ENCODE assay signal across 8 cellular contexts in the genomic region with DNA sequence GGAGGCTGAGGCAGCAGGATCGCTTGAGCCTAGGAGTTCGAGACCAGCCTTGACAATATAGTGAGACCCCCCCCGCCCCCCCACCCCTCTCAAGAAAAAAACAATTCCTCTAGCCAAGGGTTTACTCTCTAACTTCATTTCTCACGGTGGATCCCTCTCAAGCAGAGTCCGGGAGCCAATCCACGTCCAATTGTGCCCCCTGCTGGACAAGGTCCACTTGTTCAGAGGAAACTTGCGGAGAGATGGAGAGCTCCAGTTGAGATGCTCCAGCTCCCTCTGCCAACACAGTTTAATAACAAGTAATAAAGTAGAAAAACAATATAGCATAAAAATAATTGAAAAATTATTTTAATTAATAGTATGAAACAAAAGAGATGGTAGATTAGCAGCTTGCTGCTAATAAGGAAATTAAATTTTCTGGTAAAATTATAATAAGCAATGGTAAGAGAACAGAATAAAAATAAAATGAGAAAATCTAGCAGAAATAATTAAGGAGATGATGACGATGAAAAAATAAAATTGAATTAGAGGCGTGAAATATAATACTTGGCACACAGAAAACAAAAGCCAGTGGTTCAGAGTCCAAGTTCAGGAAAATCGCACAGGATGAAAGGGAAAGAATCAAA. TPM values are rescaled to one million over a fixed set of nuclear protein-coding genes. Genes with fewer than 3 reads are reported as not detected.
DNase-seq lines count a peak whose midpoint lies in the region; ATAC-seq and TF ChIP-seq lines count a peak whose summit lies in the region.

No MANE protein-coding gene starts in this region.

- H3K4me1 Mint-ChIP-seq in activated CD4-positive, alpha-beta T cell treated with anti-CD3 and anti-CD28 coated beads, Interleukin-2, amount 10 ng/mL, durations not matched to agents 7 days and 5 days = peaks cover 5% of the 10 kb centered on the region
- peaks cover 18% of the 10 kb centered on the region for H3K4me1 Mint-ChIP-seq in stimulated activated memory B cell treated with anti-CD40 and anti-IgM and Interleukin-4, amounts not matched to agents 10 μg/mL and 1 μg/mL and 100 μg/mL, for 72 hours

- peaks cover 24% of the 10 kb centered on the region for H3K27me3 Mint-ChIP-seq in activated CD4-positive, alpha-beta T cell treated with anti-CD3 and anti-CD28 coated beads, Interleukin-2, amount 10 ng/mL, durations not matched to agents 7 days and 5 days
- peaks cover 47% of the 10 kb centered on the region for H3K27me3 Mint-ChIP-seq in stimulated activated memory B cell treated with anti-CD40 and anti-IgM and Interleukin-4, amounts not matched to agents 10 μg/mL and 1 μg/mL and 100 μg/mL, for 72 hours

- ATAC-seq in stimulated activated memory B cell treated with anti-CD40 and anti-IgM and Interleukin-4, amounts not matched to agents 10 μg/mL and 1 μg/mL and 100 μg/mL, for 72 hours = peak; percentile 68
- no peak for ATAC-seq in GM21390 (IDR thresholded peaks at IDR 0.05; ENCODE audit: unreplicated experiment)

- TF ChIP-seq CTCF in GM13976 (IDR thresholded peaks at IDR 0.05; ENCODE audit: borderline replicate concordance, control extremely low read depth, extremely low read depth, insufficient read depth, missing control alignments) = peak; percentile 60

- H3K4me3 Mint-ChIP-seq in activated CD4-positive, alpha-beta T cell treated with anti-CD3 and anti-CD28 coated beads, Interleukin-2, amount 10 ng/mL, durations not matched to agents 7 days and 5 days = no peak overlapping the region
- no peak overlapping the region for H3K4me3 Mint-ChIP-seq in stimulated activated memory B cell treated with anti-CD40 and anti-IgM and Interleukin-4, amounts not matched to agents 10 μg/mL and 1 μg/mL and 100 μg/mL, for 72 hours

- no peak overlapping the region for H3K27ac Mint-ChIP-seq in activated CD4-positive, alpha-beta T cell treated with anti-CD3 and anti-CD28 coated beads, Interleukin-2, amount 10 ng/mL, durations not matched to agents 7 days and 5 days
- H3K27ac Mint-ChIP-seq in stimulated activated memory B cell treated with anti-CD40 and anti-IgM and Interleukin-4, amounts not matched to agents 10 μg/mL and 1 μg/mL and 100 μg/mL, for 72 hours = no peak overlapping the region

- in situ Hi-C loops in GM13976 (cut with MboI; ENCODE audit: low sequenced_read_pairs, unreplicated experiment) = loop anchor here (25.0 kb wide), 2 partner anchors 324 to 499 kb away; a partner anchor contains a TSS

- CTCF ChIA-PET in activated CD4-positive, alpha-beta T cell treated with anti-CD3 and anti-CD28 coated beads, Interleukin-2, amount 10 ng/mL, durations not matched to agents 7 days and 5 days (lab: Charles Lee) = interaction anchor here (0.6 to 1.4 kb wide), 5 partner anchors 15 to 270 kb away, joined by 3 to 4 read pairs (median 3); a partner anchor contains a TSS

- peak; percentile 73 for DNase-seq in AG08396 (ENCODE audit: low spot score)
- peak; percentile 67 for DNase-seq in GM13976 (ENCODE audit: low spot score)
- DNase-seq in NCI-H2227 treated with DMSO at 0.1 percent for 48 hours (lab: John Stamatoyannopoulos, UW) = peak; percentile 35
- DNase-seq in activated CD4-positive, alpha-beta T cell treated with anti-CD3 and anti-CD28 coated beads, Interleukin-2, amount 10 ng/mL, durations not matched to agents 7 days and 5 days = peak; percentile 66
- peak; percentile 22 for DNase-seq in effector CD8-positive, alpha-beta T cell (lab: John Stamatoyannopoulos, UW)
- DNase-seq in midbrain (lab: John Stamatoyannopoulos, UW) = peak; percentile 84

- POLR2A ChIA-PET in activated CD4-positive, alpha-beta T cell treated with anti-CD3 and anti-CD28 coated beads, Interleukin-2, amount 10 ng/mL, durations not matched to agents 7 days and 5 days (lab: Charles Lee) = no interaction called here

- H3K9me3 Mint-ChIP-seq in activated CD4-positive, alpha-beta T cell treated with anti-CD3 and anti-CD28 coated beads, Interleukin-2, amount 10 ng/mL, durations not matched to agents 7 days and 5 days = no peaks in the 10 kb centered on the region
- no peaks in the 10 kb centered on the region for H3K9me3 Mint-ChIP-seq in stimulated activated memory B cell treated with anti-CD40 and anti-IgM and Interleukin-4, amounts not matched to agents 10 μg/mL and 1 μg/mL and 100 μg/mL, for 72 hours

- no peaks in the 10 kb centered on the region for H3K36me3 Mint-ChIP-seq in activated CD4-positive, alpha-beta T cell treated with anti-CD3 and anti-CD28 coated beads, Interleukin-2, amount 10 ng/mL, durations not matched to agents 7 days and 5 days (ENCODE audit: low read depth)
- H3K36me3 Mint-ChIP-seq in stimulated activated memory B cell treated with anti-CD40 and anti-IgM and Interleukin-4, amounts not matched to agents 10 μg/mL and 1 μg/mL and 100 μg/mL, for 72 hours = no peaks in the 10 kb centered on the region

RNA-seq across cellular contexts. Expression of a gene that starts 14.5 kb away (rescaled TPM):
- total RNA-seq in activated CD4-positive, alpha-beta T cell treated with anti-CD3 and anti-CD28 coated beads, Interleukin-2, amount 10 ng/mL, durations not matched to agents 7 days and 5 days = not detected

RNA-seq across cellular contexts. Expression of a gene that starts 30.9 kb away (rescaled TPM):
- not detected for total RNA-seq in activated CD4-positive, alpha-beta T cell treated with anti-CD3 and anti-CD28 coated beads, Interleukin-2, amount 10 ng/mL, durations not matched to agents 7 days and 5 days

RNA-seq across cellular contexts. Expression of a gene that starts 32.0 kb away (rescaled TPM):
- 1 to 10 TPM; 3.1 to 3.9 TPM for total RNA-seq in activated CD4-positive, alpha-beta T cell treated with anti-CD3 and anti-CD28 coated beads, Interleukin-2, amount 10 ng/mL, durations not matched to agents 7 days and 5 days

Comparison
In these comparisons a context has a peak if more than half of its experiments do, and no peak if none do; other contexts are left out.
1. DNase-seq: peak in every context shown above with its lines; median percentile 84 in midbrain; 73 in AG08396; 67 in GM13976; 66 in activated CD4-positive, alpha-beta T cell treated with anti-CD3 and anti-CD28 coated beads, Interleukin-2, amount 10 ng/mL, durations not matched to agents 7 days and 5 days; 35 in NCI-H2227 treated with DMSO at 0.1 percent for 48 hours; 22 in effector CD8-positive, alpha-beta T cell.